Comparison of ENCODE assay signal across 14 cellular contexts in the genomic region with DNA sequence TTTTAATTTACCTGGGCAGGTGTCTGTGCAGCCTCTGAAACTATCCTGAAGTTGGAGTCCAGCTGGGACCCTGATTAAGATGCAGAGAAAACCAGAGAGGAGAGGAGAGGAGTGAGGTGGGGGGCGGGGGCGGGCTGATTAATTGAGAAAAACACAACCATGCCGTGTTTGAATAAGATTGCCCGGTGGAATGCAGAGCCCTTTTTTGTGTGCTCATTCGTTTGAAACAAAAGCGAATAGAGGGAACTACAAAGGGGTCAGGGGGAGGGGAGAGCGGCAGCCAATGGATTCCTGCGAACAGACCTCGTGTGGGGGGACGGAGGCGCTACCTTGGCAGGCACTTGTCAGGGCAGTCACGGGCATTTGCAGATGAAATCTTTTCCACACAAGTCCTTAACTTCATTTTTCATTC.
DNase-seq lines count a peak whose midpoint lies in the region; ATAC-seq, FAIRE-seq and TF ChIP-seq lines count a peak whose summit lies in the region.
"Had no signal": no experiment of that assay in that cellular context is flagged by ENCODE, and none has a peak within 500 bp of the region (broad histone marks: within the 10 kb centered on the region; RNA-seq: fewer than 3 reads in every experiment).

No MANE protein-coding gene starts in this region.

- FAIRE-seq in small intestine (lab: Jason Lieb, UNC): no peak

- no peak for TF ChIP-seq CTCF in H9 (conservative IDR thresholded peaks at IDR 0.05)

- H3K4me3 Mint-ChIP-seq in H9: peak overlapping the region; percentile 40 to 62

- H3K27me3 ChIP-seq in H9 (ENCODE audit: insufficient read depth, low read length) (no peaks in the 10 kb centered on the region), small intestine (ENCODE audit: control insufficient read depth in 2 of 2, insufficient read depth in 2 of 2, low read length in 2 of 2) (no peaks in the 10 kb centered on the region)

- H2BK20ac ChIP-seq in H9 (ENCODE audit: low read depth, low read length, poor library complexity, severe bottlenecking): no peak overlapping the region

- H3T11ph ChIP-seq in H9 (ENCODE audit: low read length): no peak overlapping the region

- peaks cover 2% of the 10 kb centered on the region; the same call in 1 of the 2 replicates for H3K27me3 Mint-ChIP-seq in H9 (ENCODE audit: low read depth)

- no peak overlapping the region for H3K56ac ChIP-seq in H9 (ENCODE audit: insufficient read length, low read depth, low read length)

- no peak overlapping the region for H3K23ac ChIP-seq in H9 (ENCODE audit: insufficient read length, low read depth, low read length)

- peaks cover 51 to 54% of the 10 kb centered on the region in 2 experiments for H3K4me1 Mint-ChIP-seq in H9

- H3K79me2 ChIP-seq in H9 (ENCODE audit: insufficient read depth, low read length): no peaks in the 10 kb centered on the region

- H3K4ac ChIP-seq in H9 (ENCODE audit: low read depth, low read length): no peak overlapping the region; the same call in 1 of the 2 replicates

- no CpG with 5 or more reads among the region's 12 CpGs for WGBS in H9 (ENCODE audit: extremely low coverage, insufficient read length, low lambda C conversion rate)
- 7 to 34% (median 26%) methylated on average over 12 of the region's 12 CpGs for WGBS in small intestine, 3 donors

- H4K5ac ChIP-seq in H9 (ENCODE audit: insufficient read length, low read depth, low read length): no peak overlapping the region

- H3K18ac ChIP-seq in H9 (ENCODE audit: insufficient read length, low read depth, low read length): peak overlapping the region; percentile 79

- no peak overlapping the region; the same call in 1 of the 2 replicates for H3K14ac ChIP-seq in H9 (ENCODE audit: insufficient read depth, low read length)

- H3K4me1 ChIP-seq in H9 (ENCODE audit: insufficient read depth, low read length) (peaks cover 20% of the 10 kb centered on the region), small intestine (ENCODE audit: control insufficient read depth in 2 of 2, insufficient read depth in 1 of 2, low read depth in 1 of 2, low read length in 1 of 2) (peaks cover 2 to 19% of the 10 kb centered on the region in 2 donors)

- H3K4me3 ChIP-seq in small intestine (ENCODE audit: low read depth in 1 of 2, low read length in 2 of 2): no peak overlapping the region

- H2BK120ac ChIP-seq in H9 (ENCODE audit: low read depth, low read length, poor library complexity, severe bottlenecking): peak overlapping the region; percentile 51

- no peak overlapping the region for H4K91ac ChIP-seq in H9 (ENCODE audit: insufficient read length, low read depth, low read length)

- H2BK12ac ChIP-seq in H9 (ENCODE audit: insufficient read length, low read depth, low read length): no peak overlapping the region

- H2AFZ ChIP-seq in H9 (ENCODE audit: low read length): no peak overlapping the region

- H2BK5ac ChIP-seq in H9 (ENCODE audit: insufficient read length, low read length): no peak overlapping the region

- no peaks in the 10 kb centered on the region for H3K23me2 ChIP-seq in H9 (ENCODE audit: insufficient read length, low read depth, low read length, poor library complexity, severe bottlenecking)

- H3K27ac Mint-ChIP-seq in H9: peak overlapping the region; percentile 94 to 100 (median 98)

- H4K8ac ChIP-seq in H9 (replicated peaks; ENCODE audit: insufficient read length, low read depth, low read length): no peak overlapping the region

- H3K36me3 Mint-ChIP-seq in H9 (ENCODE audit: insufficient read depth in 1 of 3, low read depth in 3 of 3): peaks cover 0 to 9% (median 2%) of the 10 kb centered on the region in 3 experiments; a peak in 2 of 7 replicates

- no peaks in the 10 kb centered on the region for H3K36me3 ChIP-seq in small intestine (ENCODE audit: control insufficient read depth in 2 of 2, insufficient read depth in 2 of 2, low read length in 2 of 2)

- no peaks in the 10 kb centered on the region for H3K79me1 ChIP-seq in H9 (ENCODE audit: insufficient read depth, low read depth, low read length, poor library complexity, severe bottlenecking)

- peak overlapping the region; percentile 85 for H3K27ac ChIP-seq in H9 (ENCODE audit: insufficient read length, low read depth, low read length)
- H3K27ac ChIP-seq in small intestine (ENCODE audit: low read depth in 1 of 2, low read length in 1 of 2): peak overlapping the region; percentile 51 to 61

- H3K9me3 ChIP-seq in H9 (ENCODE audit: control insufficient read depth, low read depth, low read length): no peaks in the 10 kb centered on the region
- no peaks in the 10 kb centered on the region for H3K9me3 ChIP-seq in small intestine (ENCODE audit: control insufficient read depth, low read depth)

- no peak overlapping the region for H2AK5ac ChIP-seq in H9 (ENCODE audit: insufficient read length, low read length)

- peaks cover 0 to 5% of the 10 kb centered on the region in 2 experiments; a peak in 3 of 5 replicates for H3K9me3 Mint-ChIP-seq in H9

- no peak for ATAC-seq in HG03520 (IDR thresholded peaks at IDR 0.05; ENCODE audit: unreplicated experiment)
- ATAC-seq: sciatic nerve had no signal

- DNase-seq in H9 (peak; percentile 93), astrocyte of the hippocampus (ENCODE audit: low read depth, low spot score) (peak; percentile 72), iPS-NIHi7 (ENCODE audit: extremely low spot score) (peak; percentile 88), small intestine (no peak), NCI-H1694 treated with DMSO at 0.1 percent for 48 hours (lab: John Stamatoyannopoulos, UW) (no peak)
- no peak for DNase-seq in activated effector memory CD4-positive, alpha-beta T cell treated with anti-CD3 and anti-CD28 coated beads, Interleukin-2, amount 50 U/mL, for 16 hours
- DNase-seq: activated gamma-delta T cell; central memory CD4-positive, alpha-beta T cell; erythroblast; NCI-H82; Right ventricle myocardium superior; T1000 had no signal

- no peak overlapping the region for H2BK15ac ChIP-seq in H9 (ENCODE audit: low read depth, low read length)

- H4K20me1 ChIP-seq in H9 (ENCODE audit: control insufficient read depth, insufficient read depth, insufficient read length): no peaks in the 10 kb centered on the region

- H3K4me2 ChIP-seq in H9 (ENCODE audit: insufficient read depth, insufficient read length, low read length): peak overlapping the region; percentile 14

- H3K9ac ChIP-seq in H9 (ENCODE audit: extremely low read depth, insufficient read length, low read length): no peak overlapping the region

Comparison
In these comparisons a context has a peak if more than half of its experiments do, and no peak if none do; other contexts are left out.
1. DNase-seq: peak in H9 (single experiment), astrocyte of the hippocampus (single experiment) and iPS-NIHi7 (single experiment); none in small intestine (single experiment), NCI-H1694 treated with DMSO at 0.1 percent for 48 hours (single experiment) and activated effector memory CD4-positive, alpha-beta T cell treated with anti-CD3 and anti-CD28 coated beads, Interleukin-2, amount 50 U/mL, for 16 hours (single experiment).